Comparison of ENCODE assay signal across 15 cellular contexts in genomic region chr2:204982303-204982702, GRCh38.
DNase-seq lines count a peak whose midpoint lies in the region; ATAC-seq and TF ChIP-seq lines count a peak whose summit lies in the region.
"Had no signal": no experiment of that assay in that cellular context is flagged by ENCODE, and none has a peak within 500 bp of the region (broad histone marks: within the 10 kb centered on the region; RNA-seq: fewer than 3 reads in every experiment).

No MANE protein-coding gene starts in this region.

- H3K27ac Mint-ChIP-seq in CD4-positive, CD25-positive, alpha-beta regulatory T cell = peak overlapping the region in 2 of 3 donors; percentile 11 to 91
- H3K27ac Mint-ChIP-seq in WTC11 (no peak overlapping the region), immature natural killer cell (peak overlapping the region in 4 of 6 donors; percentile 2 to 76 (median 39))

- TF ChIP-seq CTCF in WTC11 (IDR thresholded peaks at IDR 0.05) (no peak), psoas muscle (IDR thresholded peaks at IDR 0.05) (no peak)

- peak in 1 of 2 donors; percentile 50 for ATAC-seq in CD4-positive, CD25-positive, alpha-beta regulatory T cell (ENCODE audit: low read depth in 2 of 2)
- ATAC-seq in WTC11 (peak; percentile 86), psoas muscle (no peak), GM19463 (IDR thresholded peaks at IDR 0.05; ENCODE audit: unreplicated experiment) (no peak), GM18873 (IDR thresholded peaks at IDR 0.05; ENCODE audit: low FRiP score, unreplicated experiment) (no peak)
- ATAC-seq: heart right ventricle had no signal

- in situ Hi-C loops in HAP-1 (cut with MboI; ENCODE audit: low sequenced_read_pairs) = no loop called here

- CTCF ChIA-PET in WTC11 (lab: Charles Lee) = no interaction called here

- no peak overlapping the region for H3K27ac ChIP-seq in CD4-positive, CD25-positive, alpha-beta regulatory T cell (ENCODE audit: insufficient read depth, low read length, poor library complexity, severe bottlenecking)
- H3K27ac ChIP-seq in psoas muscle = no peak overlapping the region
- H3K27ac ChIP-seq: dorsolateral prefrontal cortex, heart right ventricle had no signal

- H3K4me1 Mint-ChIP-seq in CD4-positive, CD25-positive, alpha-beta regulatory T cell = peaks cover 10 to 21% (median 14%) of the 10 kb centered on the region in 4 donors
- H3K4me1 Mint-ChIP-seq in WTC11 = peaks cover 38% of the 10 kb centered on the region
- H3K4me1 Mint-ChIP-seq in immature natural killer cell = peaks cover 13 to 18% of the 10 kb centered on the region in 2 donors

- H3K4me3 ChIP-seq in CD4-positive, CD25-positive, alpha-beta regulatory T cell (ENCODE audit: low read depth, low read length) = no peak overlapping the region
- H3K4me3 ChIP-seq in HAP-1 (no peak overlapping the region), psoas muscle (no peak overlapping the region)
- H3K4me3 ChIP-seq: dorsolateral prefrontal cortex, heart right ventricle, lung had no signal

- peak in 1 of 3 donors; percentile 69 for DNase-seq in CD4-positive, CD25-positive, alpha-beta regulatory T cell
- DNase-seq in HAP-1 (ENCODE audit: low spot score in 2 of 2) (peak; percentile 35 to 41), WTC11 (ENCODE audit: low spot score) (no peak), immature natural killer cell (no peak), hepatic stellate cell (ENCODE audit: low spot score) (no peak), psoas muscle (no peak)
- DNase-seq: activated gamma-delta T cell treated with Interleukin-2 at 50 U/mL for 16 hours, COR-L47, dorsolateral prefrontal cortex, heart right ventricle, NCI-H446, SIG-M5 had no signal

- peaks cover 0 to 8% (median 0%) of the 10 kb centered on the region in 7 donors for H3K9me3 Mint-ChIP-seq in CD4-positive, CD25-positive, alpha-beta regulatory T cell
- H3K9me3 Mint-ChIP-seq in WTC11 (peaks cover 8% of the 10 kb centered on the region; the same call in 1 of the 2 replicates), immature natural killer cell (no peaks in the 10 kb centered on the region)

- H3K4me3 Mint-ChIP-seq in CD4-positive, CD25-positive, alpha-beta regulatory T cell = peak overlapping the region in 1 of 4 donors; percentile 8
- H3K4me3 Mint-ChIP-seq in WTC11 (no peak overlapping the region), immature natural killer cell (no peak overlapping the region)

- H3K4me1 ChIP-seq in CD4-positive, CD25-positive, alpha-beta regulatory T cell (ENCODE audit: control insufficient read depth, insufficient read depth, low read length, poor library complexity, severe bottlenecking) = peaks cover 4% of the 10 kb centered on the region
- H3K4me1 ChIP-seq in HAP-1 (peaks cover 8% of the 10 kb centered on the region; the same call in 1 of the 2 replicates), psoas muscle (peaks cover 7% of the 10 kb centered on the region)

- intact Hi-C loops in psoas muscle (cut with DNase I) = no loop called here

- no peaks in the 10 kb centered on the region for H3K9me3 ChIP-seq in CD4-positive, CD25-positive, alpha-beta regulatory T cell (ENCODE audit: control insufficient read depth in 2 of 2, low read length in 2 of 2)
- H3K9me3 ChIP-seq in HAP-1 = no peaks in the 10 kb centered on the region
- H3K9me3 ChIP-seq in psoas muscle = no peaks in the 10 kb centered on the region
- H3K9me3 ChIP-seq: heart right ventricle had no signal

- H3K27me3 Mint-ChIP-seq in CD4-positive, CD25-positive, alpha-beta regulatory T cell = peaks cover under 1% of the 10 kb centered on the region
- H3K27me3 Mint-ChIP-seq in WTC11 (ENCODE audit: low read depth) = no peaks in the 10 kb centered on the region
- H3K27me3 Mint-ChIP-seq in immature natural killer cell (ENCODE audit: low read depth in 3 of 3) = no peaks in the 10 kb centered on the region

- no peaks in the 10 kb centered on the region for H3K36me3 Mint-ChIP-seq in CD4-positive, CD25-positive, alpha-beta regulatory T cell
- H3K36me3 Mint-ChIP-seq in WTC11 = no peaks in the 10 kb centered on the region
- H3K36me3 Mint-ChIP-seq in immature natural killer cell = no peaks in the 10 kb centered on the region

- no peaks in the 10 kb centered on the region for H3K36me3 ChIP-seq in CD4-positive, CD25-positive, alpha-beta regulatory T cell (ENCODE audit: control insufficient read depth, insufficient read depth, low read length)
- H3K36me3 ChIP-seq in HAP-1 (replicated peaks) (no peaks in the 10 kb centered on the region), psoas muscle (ENCODE audit: insufficient read depth in 1 of 2, low read depth in 1 of 2) (no peaks in the 10 kb centered on the region)
- H3K36me3 ChIP-seq: heart right ventricle had no signal

- H3K27me3 ChIP-seq in CD4-positive, CD25-positive, alpha-beta regulatory T cell (ENCODE audit: control insufficient read depth, insufficient read depth, low read length) = no peaks in the 10 kb centered on the region
- no peaks in the 10 kb centered on the region for H3K27me3 ChIP-seq in HAP-1 (ENCODE audit: low read depth)
- no peaks in the 10 kb centered on the region for H3K27me3 ChIP-seq in psoas muscle (ENCODE audit: insufficient read depth in 3 of 3, low read length in 2 of 3)
- H3K27me3 ChIP-seq: dorsolateral prefrontal cortex, heart right ventricle had no signal

- 49 to 58% (median 51%) methylated on average over 2 of the region's 2 CpGs for WGBS in psoas muscle, 3 donors

- POLR2A ChIA-PET in WTC11 (lab: Charles Lee) = no interaction called here

TF ChIP-seq in WTC11, 78 proteins besides CTCF, POLR2A, EP300 and RAD21:
- no peak for TF ChIP-seq RELA (CRISPR knock-in tag; IDR thresholded peaks at IDR 0.05; ENCODE audit: borderline replicate concordance)
- TF ChIP-seq PREB (CRISPR knock-in tag; IDR thresholded peaks at IDR 0.05; ENCODE audit: borderline replicate concordance) = no peak
- TF ChIP-seq ETV6 (CRISPR knock-in tag; IDR thresholded peaks at IDR 0.05) = 0 out of 2 replicates have a peak, but pooled peaks have one; percentile 23
- peak; percentile 90; the same call in 1 of the 2 replicates for TF ChIP-seq NFE2L1 (CRISPR knock-in tag; IDR thresholded peaks at IDR 0.05)
- no peak for TF ChIP-seq NFATC4 (CRISPR knock-in tag; IDR thresholded peaks at IDR 0.05)
- 0 out of 2 replicates have a peak, but pooled peaks have one; percentile 18 for TF ChIP-seq FOXK1 (CRISPR knock-in tag; IDR thresholded peaks at IDR 0.05)
TF ChIP-seq in WTC11: peak in this region for 3.

Comparison
In these comparisons a context has a peak if more than half of its experiments do, and no peak if none do; other contexts are left out.
1. DNase-seq: peak in HAP-1 (2 of 2); none in WTC11 (single experiment), immature natural killer cell (0 of 3), hepatic stellate cell (single experiment) and psoas muscle (0 of 2).